Comparison of ENCODE assay signal across 9 cellular contexts in genomic region chr6:79869184-79869583, GRCh38.
DNase-seq lines count a peak whose midpoint lies in the region; ATAC-seq and TF ChIP-seq lines count a peak whose summit lies in the region.
"Had no signal": no experiment of that assay in that cellular context is flagged by ENCODE, and none has a peak within 500 bp of the region (broad histone marks: within the 10 kb centered on the region; RNA-seq: fewer than 3 reads in every experiment).

No MANE protein-coding gene starts in this region.

- peak overlapping the region; percentile 68; the same call in 1 of the 2 replicates for H3K4me2 ChIP-seq in HCT116 (ENCODE audit: low read length)

- no peaks in the 10 kb centered on the region for H3K9me2 ChIP-seq in HCT116 (ENCODE audit: insufficient read depth)

- no peak for DNase-seq in Caco-2
- no peak for DNase-seq in HCT116 (ENCODE audit: low read depth, low spot score)
- no peak for DNase-seq in body of pancreas
- no peak for DNase-seq in naive thymus-derived CD4-positive, alpha-beta T cell
- no peak for DNase-seq in stimulated activated CD4-positive, alpha-beta T cell treated with anti-CD3 and anti-CD28 coated beads, Interleukin-2, amount 100 ng/mL, for 48 hours
- no peak for DNase-seq in dermis blood vessel endothelial cell

- BruUV-seq in Caco-2 (replicated peaks; lab: Mats Ljungman, UMichigan) = no TSS peak
- BruUV-seq in HCT116 (replicated peaks; lab: Mats Ljungman, UMichigan) = no TSS peak

- TF ChIP-seq RAD21 in HCT116 (IDR thresholded peaks at IDR 0.05; ENCODE audit: low read depth) = no peak

- H3K4me3 ChIP-seq in Caco-2 (ENCODE audit: low read depth, low read length) (no peak overlapping the region), HCT116 (replicated peaks in 1 of 2; ENCODE audit: low read depth in 1 of 2, low read length in 2 of 2) (no peak overlapping the region), body of pancreas (no peak overlapping the region)
- H3K4me3 ChIP-seq in naive thymus-derived CD4-positive, alpha-beta T cell (ENCODE audit: low read length) = no peak overlapping the region

- RAD21 ChIA-PET in HCT116 (lab: Charles Lee; ENCODE audit: low non-redundant PET in 1 of 2, low total read pairs in 2 of 2, uncharacterized antibody in 2 of 2, unreplicated experiment in 2 of 2) = interaction anchor here in 1 of 2 experiments (0.8 kb wide), 1 partner anchor 91 kb away, joined by 3 read pairs; no protein-coding TSS in a partner anchor

- H3K27ac ChIP-seq in HCT116 (ENCODE audit: low read depth, low read length) (no peak overlapping the region), body of pancreas (peak overlapping the region in 3 of 4 donors; percentile 24 to 76 (median 57))
- no peak overlapping the region for H3K27ac ChIP-seq in naive thymus-derived CD4-positive, alpha-beta T cell (ENCODE audit: low read depth, low read length)

- H3K27me3 Mint-ChIP-seq in Caco-2 (ENCODE audit: insufficient read depth, unreplicated experiment) = no peaks in the 10 kb centered on the region
- peaks cover 0 to 15% (median 0%) of the 10 kb centered on the region in 5 donors for H3K27me3 Mint-ChIP-seq in naive thymus-derived CD4-positive, alpha-beta T cell

- H3K9me3 ChIP-seq in Caco-2 (no peaks in the 10 kb centered on the region), HCT116 (ENCODE audit: control insufficient read depth in 1 of 2, insufficient read depth in 1 of 2, low read depth in 1 of 2, low read length in 2 of 2) (no peaks in the 10 kb centered on the region), body of pancreas (no peaks in the 10 kb centered on the region)
- H3K9me3 ChIP-seq in naive thymus-derived CD4-positive, alpha-beta T cell (ENCODE audit: control insufficient read depth in 2 of 3, low read length in 3 of 3) = no peaks in the 10 kb centered on the region

- TF ChIP-seq CTCF in Caco-2 (IDR thresholded peaks at IDR 0.05; ENCODE audit: insufficient read depth in 1 of 2, low read depth in 1 of 2, low read length in 1 of 2, severe bottlenecking in 1 of 2, unreplicated experiment in 1 of 2) = no peak
- no peak for TF ChIP-seq CTCF in HCT116 (IDR thresholded peaks at IDR 0.05 in 2 of 3, conservative IDR thresholded peaks at IDR 0.05 in 1 of 3; ENCODE audit: borderline replicate concordance in 1 of 3, insufficient read depth in 1 of 3, low read depth in 2 of 3, low read length in 2 of 3)
- no peak for TF ChIP-seq CTCF in body of pancreas (IDR thresholded peaks at IDR 0.05)

- H4K20me1 ChIP-seq in HCT116 (ENCODE audit: insufficient read depth) = no peaks in the 10 kb centered on the region

- no peak overlapping the region for H3K27ac Mint-ChIP-seq in Caco-2 (ENCODE audit: unreplicated experiment)
- H3K27ac Mint-ChIP-seq in naive thymus-derived CD4-positive, alpha-beta T cell = peak overlapping the region in 1 of 9 donors; percentile 56
- H3K27ac Mint-ChIP-seq: natural killer cell treated with Interleukin-12 subunit alpha and Interleukin-12 subunit beta and Interleukin-15 and Interleukin-18, amount 100 ng/mL, for 72 hours had no signal

- no peaks in the 10 kb centered on the region for H3K36me3 Mint-ChIP-seq in Caco-2 (ENCODE audit: insufficient read depth, unreplicated experiment)
- no peaks in the 10 kb centered on the region for H3K36me3 Mint-ChIP-seq in naive thymus-derived CD4-positive, alpha-beta T cell
- H3K36me3 Mint-ChIP-seq: activated naive CD8-positive, alpha-beta T cell; natural killer cell treated with Interleukin-12 subunit alpha and Interleukin-12 subunit beta and Interleukin-15 and Interleukin-18, amount 100 ng/mL, for 72 hours had no signal

- ATAC-seq in HCT116 = no peak
- no peak for ATAC-seq in body of pancreas
- no peak for ATAC-seq in naive thymus-derived CD4-positive, alpha-beta T cell
- no peak for ATAC-seq in HG03097 (IDR thresholded peaks at IDR 0.05; ENCODE audit: low FRiP score, unreplicated experiment)

- H2AFZ ChIP-seq in HCT116 (ENCODE audit: low read depth, low read length, poor library complexity, severe bottlenecking) = peak overlapping the region; percentile 97

- intact Hi-C loops in Caco-2 (cut with micrococcal nuclease; ENCODE audit: unreplicated experiment) (loop anchor here (2.0 to 10.0 kb wide), 5 partner anchors 54 to 634 kb away; partner anchors contain the start of gene HMGN3), HCT116 (cut with micrococcal nuclease) (loop anchor here (2.0 to 10.0 kb wide), 3 partner anchors 196 to 634 kb away; partner anchors contain the start of gene HMGN3), body of pancreas (cut with DNase I) (loop anchor here (5.0 kb wide), 1 partner anchor 87 kb away; no protein-coding TSS in a partner anchor)
- intact Hi-C loops in naive thymus-derived CD4-positive, alpha-beta T cell (cut with micrococcal nuclease) = loop anchor here (1.0 to 5.0 kb wide), 13 partner anchors 54 to 1884 kb away; partner anchors contain the start of genes PHIP (in 2 of the 2), TENT5A (in 2 of the 2), TTK (in 2 of the 2) and HMGN3 (in 1 of the 2)

- POLR2A ChIA-PET in Caco-2 (lab: Charles Lee) = no interaction called here
- POLR2A ChIA-PET in HCT116 (lab: Charles Lee) = no interaction called here
- POLR2A ChIA-PET in naive thymus-derived CD4-positive, alpha-beta T cell (lab: Charles Lee) = interaction anchor here (1.3 kb wide), 1 partner anchor 1884 kb away, joined by 5 read pairs; no protein-coding TSS in a partner anchor

- TF ChIP-seq POLR2A in HCT116 (IDR thresholded peaks at IDR 0.05; ENCODE audit: borderline replicate concordance, extremely low read depth, insufficient read depth, insufficient read length) = no peak
- no peak for TF ChIP-seq POLR2A in body of pancreas (IDR thresholded peaks at IDR 0.05)

- no peaks in the 10 kb centered on the region for H3K27me3 ChIP-seq in Caco-2 (replicated peaks; ENCODE audit: control insufficient read depth, insufficient read depth, low read length)
- H3K27me3 ChIP-seq in HCT116 (ENCODE audit: insufficient read depth, low read length) = no peaks in the 10 kb centered on the region
- H3K27me3 ChIP-seq in body of pancreas = no peaks in the 10 kb centered on the region
- no peaks in the 10 kb centered on the region for H3K27me3 ChIP-seq in naive thymus-derived CD4-positive, alpha-beta T cell (ENCODE audit: control insufficient read depth in 2 of 2, insufficient read depth in 2 of 2, low read length in 2 of 2)

- peaks cover 20% of the 10 kb centered on the region for H3K4me1 Mint-ChIP-seq in Caco-2 (ENCODE audit: low read depth, unreplicated experiment)
- peaks cover 7 to 20% (median 10%) of the 10 kb centered on the region in 7 donors for H3K4me1 Mint-ChIP-seq in naive thymus-derived CD4-positive, alpha-beta T cell

- CTCF ChIA-PET in Caco-2 (lab: Charles Lee) = interaction anchor here (0.6 to 1.8 kb wide), 3 partner anchors 28 to 324 kb away, joined by 3 to 9 read pairs (median 3); no protein-coding TSS in a partner anchor
- CTCF ChIA-PET in HCT116 (lab: Charles Lee) = interaction anchor here (0.9 to 3.1 kb wide), 17 partner anchors 9 to 619 kb away, joined by 3 to 42 read pairs (median 3); partner anchors contain the start of gene LCA5
- CTCF ChIA-PET in naive thymus-derived CD4-positive, alpha-beta T cell (lab: Charles Lee) = interaction anchor here (1.1 to 1.2 kb wide), 4 partner anchors 28 to 669 kb away, joined by 3 to 6 read pairs (median 3); no protein-coding TSS in a partner anchor

- 24 to 33% methylated on average over 6 of the region's 6 CpGs for WGBS in body of pancreas, 2 donors

- no peaks in the 10 kb centered on the region for H3K36me3 ChIP-seq in Caco-2 (ENCODE audit: control insufficient read depth, insufficient read depth, low read length)
- no peaks in the 10 kb centered on the region for H3K36me3 ChIP-seq in HCT116 (ENCODE audit: control insufficient read depth in 1 of 2, insufficient read depth in 2 of 2, low read length in 2 of 2)
- no peaks in the 10 kb centered on the region for H3K36me3 ChIP-seq in body of pancreas (replicated peaks in 1 of 2; ENCODE audit: insufficient read depth in 1 of 2, low read depth in 2 of 2)
- no peaks in the 10 kb centered on the region for H3K36me3 ChIP-seq in naive thymus-derived CD4-positive, alpha-beta T cell (ENCODE audit: control insufficient read depth in 2 of 3, insufficient read depth in 3 of 3, low read length in 3 of 3)

- no peaks in the 10 kb centered on the region for H3K9me3 Mint-ChIP-seq in Caco-2 (ENCODE audit: unreplicated experiment)
- no peaks in the 10 kb centered on the region for H3K9me3 Mint-ChIP-seq in naive thymus-derived CD4-positive, alpha-beta T cell
- H3K9me3 Mint-ChIP-seq: natural killer cell treated with Interleukin-12 subunit alpha and Interleukin-12 subunit beta and Interleukin-15 and Interleukin-18, amount 100 ng/mL, for 72 hours had no signal

- no peak overlapping the region for H3K9ac ChIP-seq in HCT116 (ENCODE audit: low read length)

- H3K79me2 ChIP-seq in HCT116 (ENCODE audit: insufficient read depth, low read length) = no peaks in the 10 kb centered on the region

- peak overlapping the region; percentile 42 for H3K4me3 Mint-ChIP-seq in Caco-2 (ENCODE audit: unreplicated experiment)
- H3K4me3 Mint-ChIP-seq in naive thymus-derived CD4-positive, alpha-beta T cell = peak overlapping the region in 6 of 10 donors; percentile 40 to 77 (median 72)

- H3K4me1 ChIP-seq in Caco-2 (no peaks in the 10 kb centered on the region; the same call in 1 of the 2 replicates), HCT116 (ENCODE audit: control insufficient read depth in 1 of 2, insufficient read depth in 2 of 2, low read length in 2 of 2) (peaks cover 0 to 21% of the 10 kb centered on the region in 2 experiments; a peak in 3 of 4 replicates), body of pancreas (peaks cover 52% of the 10 kb centered on the region)
- no peaks in the 10 kb centered on the region for H3K4me1 ChIP-seq in naive thymus-derived CD4-positive, alpha-beta T cell (ENCODE audit: control insufficient read depth in 2 of 2, insufficient read depth in 2 of 2, low read length in 2 of 2)

TF ChIP-seq in HCT116, 20 proteins besides CTCF, POLR2A, EP300 and RAD21 (continues in another document):
- TF ChIP-seq YY1 (IDR thresholded peaks at IDR 0.05; ENCODE audit: extremely low read depth, insufficient replicate concordance, low read depth, low read length) = no peak
- no peak for TF ChIP-seq SRF (IDR thresholded peaks at IDR 0.05; ENCODE audit: low read depth)
- TF ChIP-seq ZBTB33 (IDR thresholded peaks at IDR 0.05; ENCODE audit: extremely low read depth, insufficient replicate concordance, low read length) = no peak

Comparison
In these comparisons a context has a peak if more than half of its experiments do, and no peak if none do; other contexts are left out.
1. H3K27ac ChIP-seq: peak in body of pancreas (3 of 4); none in HCT116 (single experiment) and naive thymus-derived CD4-positive, alpha-beta T cell (single experiment).